In the genomic region with DNA sequence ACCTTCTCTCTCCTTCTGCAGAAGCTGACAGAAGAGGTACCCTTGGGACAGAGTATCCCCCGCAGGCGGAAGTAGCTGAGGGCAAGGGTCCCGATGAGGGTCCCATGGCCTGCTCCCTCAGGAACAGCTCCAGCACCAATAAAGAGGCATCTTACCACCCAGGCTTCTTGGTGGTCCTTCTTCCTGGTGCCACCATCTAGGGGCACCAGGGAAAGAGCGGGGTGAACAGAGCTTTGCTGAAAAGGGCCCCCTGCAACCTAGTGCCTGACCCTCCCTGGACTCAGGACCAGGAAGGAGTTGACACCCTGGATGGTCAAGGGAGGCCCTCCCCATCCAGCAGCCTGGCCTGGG, we compare ENCODE assay signal across 7 cellular contexts. TPM values are rescaled to one million over a fixed set of nuclear protein-coding genes. Genes with fewer than 3 reads are reported as not detected.
A peak's percentile ranks its signal among the peaks of the same experiment; 100 is the strongest.
DNase-seq lines count a peak whose midpoint lies in the region; ATAC-seq, FAIRE-seq and TF ChIP-seq lines count a peak whose summit lies in the region.

No MANE protein-coding gene starts in this region.

- POLR2A ChIA-PET in activated CD8-positive, alpha-beta T cell treated with anti-CD3 and anti-CD28 coated beads, Interleukin-2, amount 10 ng/mL, durations not matched to agents 7 days and 5 days (lab: Charles Lee), result interaction anchor here (0.6 to 7.6 kb wide), 34 partner anchors 11 to 1668 kb away, joined by 3 to 229 read pairs (median 14); partner anchors contain the start of genes CBLN3, CHMP4A, DCAF11 and EMC9
- POLR2A ChIA-PET in HepG2 (lab: Yijun Ruan, JAX), result interaction anchor here (1.0 to 11.8 kb wide), 35 partner anchors 9 to 1183 kb away, joined by 3 to 233 read pairs (median 11); partner anchors contain the start of genes ACIN1, C14orf119, CHMP4A and CIDEB

- H3K27ac Mint-ChIP-seq in activated CD8-positive, alpha-beta T cell treated with anti-CD3 and anti-CD28 coated beads, Interleukin-2, amount 10 ng/mL, durations not matched to agents 7 days and 5 days, result peak overlapping the region; percentile 100

- CTCF ChIA-PET in activated CD8-positive, alpha-beta T cell treated with anti-CD3 and anti-CD28 coated beads, Interleukin-2, amount 10 ng/mL, durations not matched to agents 7 days and 5 days (lab: Charles Lee), result interaction anchor here (1.1 to 4.2 kb wide), 29 partner anchors 10 to 150 kb away, joined by 3 to 77 read pairs (median 9); partner anchors contain the start of genes CHMP4A, CIDEB, DCAF11 and EMC9
- CTCF ChIA-PET in HepG2 (lab: Yijun Ruan, JAX; ENCODE audit: low intra/inter-chr PET ratio, low total read pairs), result interaction anchor here (1.2 to 2.4 kb wide), 8 partner anchors 21 to 147 kb away, joined by 4 to 12 read pairs (median 8); partner anchors contain the start of gene PSME1

- no peak overlapping the region for H3K9ac ChIP-seq in HepG2 (ENCODE audit: insufficient read depth, low read depth, low read length)

- H3K9me3 Mint-ChIP-seq in activated CD8-positive, alpha-beta T cell treated with anti-CD3 and anti-CD28 coated beads, Interleukin-2, amount 10 ng/mL, durations not matched to agents 7 days and 5 days (ENCODE audit: insufficient read depth), result no peaks in the 10 kb centered on the region

- TF ChIP-seq POLR2A in HepG2 (IDR thresholded peaks at IDR 0.05; ENCODE audit: insufficient read depth in 1 of 2, low read depth in 2 of 2, low read length in 2 of 2), result no peak

- peaks cover 28% of the 10 kb centered on the region for H3K4me1 ChIP-seq in HepG2 (ENCODE audit: insufficient read depth, low read length)

- H3K36me3 ChIP-seq in HepG2 (replicated peaks in 1 of 2; ENCODE audit: control insufficient read depth in 1 of 2, insufficient read depth in 2 of 2, low read length in 2 of 2), result peaks cover 61 to 68% of the 10 kb centered on the region in 2 experiments

- H3K27me3 Mint-ChIP-seq in activated CD8-positive, alpha-beta T cell treated with anti-CD3 and anti-CD28 coated beads, Interleukin-2, amount 10 ng/mL, durations not matched to agents 7 days and 5 days (ENCODE audit: low read depth), result no peaks in the 10 kb centered on the region

- TF ChIP-seq EP300 in HepG2 (IDR thresholded peaks at IDR 0.05; ENCODE audit: low read depth in 2 of 2, low read length in 2 of 2), result no peak
- no peak for TF ChIP-seq EP300 in HepG2 (CRISPR knock-in tag; IDR thresholded peaks at IDR 0.05; ENCODE audit: borderline replicate concordance)

- 96% methylated on average over 4 of the region's 4 CpGs for WGBS in HepG2 (ENCODE audit: low lambda C conversion rate)

- H3K9me3 ChIP-seq in HepG2 (ENCODE audit: low read length), result no peaks in the 10 kb centered on the region

- FAIRE-seq in HepG2 (lab: Jason Lieb, UNC), result no peak

- TF ChIP-seq RAD21 in HepG2 (CRISPR knock-in tag; IDR thresholded peaks at IDR 0.05), result no peak

- no peak for DNase-seq in activated CD8-positive, alpha-beta T cell treated with anti-CD3 and anti-CD28 coated beads, Interleukin-2, amount 10 ng/mL, durations not matched to agents 7 days and 5 days
- DNase-seq in HepG2 (ENCODE audit: low spot score) (no peak), NCI-H1436 treated with DMSO at 0.1 percent for 48 hours (lab: John Stamatoyannopoulos, UW) (no peak), ecto neural progenitor cell (ENCODE audit: low spot score) (no peak)

- ATAC-seq in HG02642 (IDR thresholded peaks at IDR 0.05; ENCODE audit: poor library complexity, unreplicated experiment) (peak; percentile 0), HepG2 (no peak), HG03039 (IDR thresholded peaks at IDR 0.05; ENCODE audit: unreplicated experiment) (no peak)
- ATAC-seq in activated CD8-positive, alpha-beta T cell treated with anti-CD3 and anti-CD28 coated beads, Interleukin-2, amount 10 ng/mL, durations not matched to agents 7 days and 5 days, result no peak

- intact Hi-C loops in HepG2 (cut with micrococcal nuclease; ENCODE audit: unreplicated experiment), result no loop called here

- peak overlapping the region; percentile 92 for H3K4me3 Mint-ChIP-seq in activated CD8-positive, alpha-beta T cell treated with anti-CD3 and anti-CD28 coated beads, Interleukin-2, amount 10 ng/mL, durations not matched to agents 7 days and 5 days

- no peak overlapping the region for H2AFZ ChIP-seq in HepG2 (ENCODE audit: low read length)

- no peak overlapping the region for H3K4me3 ChIP-seq in HepG2 (replicated peaks in 1 of 3; ENCODE audit: insufficient read depth in 1 of 3, low read depth in 2 of 3, low read length in 3 of 3)

- TF ChIP-seq CTCF in HepG2 (CRISPR knock-in tag; IDR thresholded peaks at IDR 0.05), result no peak

- H3K4me1 Mint-ChIP-seq in activated CD8-positive, alpha-beta T cell treated with anti-CD3 and anti-CD28 coated beads, Interleukin-2, amount 10 ng/mL, durations not matched to agents 7 days and 5 days (ENCODE audit: low read depth), result peaks cover 51% of the 10 kb centered on the region

- no peaks in the 10 kb centered on the region for H4K20me1 ChIP-seq in HepG2 (ENCODE audit: insufficient read depth, low read length)

- H3K4me2 ChIP-seq in HepG2 (ENCODE audit: low read depth, low read length), result peak overlapping the region; percentile 98; the same call in 1 of the 2 replicates

- no TSS peak for BruUV-seq in HepG2 (replicated peaks; lab: Mats Ljungman, UMichigan)

- in situ Hi-C loops in HepG2 (cut with HindIII; ENCODE audit: extremely low pct_ligation_motif_present, low pct_unique_long_range_greater_than_20kb), result loop anchor here (5.0 kb wide), 1 partner anchor 103 kb away; no protein-coding TSS in a partner anchor

- H3K27ac ChIP-seq in HepG2 (ENCODE audit: extremely low read length, insufficient read depth, low read length) (peak overlapping the region; percentile 24), temporal lobe (ENCODE audit: low read depth, low read length) (peak overlapping the region; percentile 99)

- H3K27me3 ChIP-seq in HepG2 (ENCODE audit: control insufficient read depth in 1 of 2, insufficient read depth in 2 of 2, low read length in 2 of 2), result no peaks in the 10 kb centered on the region; a peak in 1 of 5 replicates

- H3K79me2 ChIP-seq in HepG2 (ENCODE audit: insufficient read depth, low read length), result peaks cover 5% of the 10 kb centered on the region

- H3K36me3 Mint-ChIP-seq in activated CD8-positive, alpha-beta T cell treated with anti-CD3 and anti-CD28 coated beads, Interleukin-2, amount 10 ng/mL, durations not matched to agents 7 days and 5 days (ENCODE audit: low read depth), result peaks cover 86% of the 10 kb centered on the region

RNA-seq across cellular contexts. Expression of gene IRF9, which starts 0.6 kb away (rescaled TPM):
- total RNA-seq in activated CD8-positive, alpha-beta T cell treated with anti-CD3 and anti-CD28 coated beads, Interleukin-2, amount 10 ng/mL, durations not matched to agents 7 days and 5 days, result 100 to 1,000 TPM; 221 to 242 TPM
- total RNA-seq in HepG2 (2016; rRNA removed; fragmentation: Illumina TruSeq; extraction: Trizol) (13.8 and 14.9 TPM in 2 replicates), temporal lobe (10.8 TPM)
- total RNA-seq in HepG2 (2016; cell fraction: cytosol; rRNA removed; fragmentation: Illumina TruSeq; extraction: Trizol; ENCODE audit: low read depth), result 13.0 and 16.4 TPM in 2 replicates
- total RNA-seq in HepG2 (2016; cell fraction: insoluble cytoplasmic fraction; rRNA removed; fragmentation: Illumina TruSeq; extraction: Trizol), result 11.5 and 20.0 TPM in 2 replicates
- total RNA-seq in HepG2 (2016; cell fraction: membrane; rRNA removed; fragmentation: Illumina TruSeq; extraction: Trizol), result 9.6 and 12.0 TPM in 2 replicates
- total RNA-seq in HepG2 (2016; cell fraction: nucleus; rRNA removed; fragmentation: Illumina TruSeq; extraction: Trizol), result 24.8 and 26.7 TPM in 2 replicates
- 49.7 and 60.9 TPM in 2 replicates for polyA plus RNA-seq in HepG2 (2011; rRNA removed)
- 22.0 and 25.7 TPM in 2 replicates for polyA plus RNA-seq in HepG2 (2011; cell fraction: cytosol; rRNA removed)
- polyA plus RNA-seq in HepG2 (2011; cell fraction: nucleus; rRNA removed), result 220 and 221 TPM in 2 replicates
- polyA plus RNA-seq in HepG2 (2012), result 25.5 and 30.7 TPM in 2 replicates
- polyA plus RNA-seq in HepG2 (2016; cell fraction: cytosol; fragmentation: Illumina TruSeq; extraction: Trizol; ENCODE audit: low read depth), result 3.8 and 5.2 TPM in 2 replicates
- polyA plus RNA-seq in HepG2 (2016; cell fraction: insoluble cytoplasmic fraction; fragmentation: Illumina TruSeq; extraction: Trizol; ENCODE audit: low read depth), result 8.6 and 12.0 TPM in 2 replicates
- 5.8 and 6.6 TPM in 2 replicates for polyA plus RNA-seq in HepG2 (2016; cell fraction: membrane; fragmentation: Illumina TruSeq; extraction: Trizol; ENCODE audit: low read depth)
- polyA plus RNA-seq in HepG2 (2016; cell fraction: nucleus; fragmentation: Illumina TruSeq; extraction: Trizol; ENCODE audit: insufficient read depth, low read depth), result 78.7 and 84.9 TPM in 2 replicates
- polyA minus RNA-seq in HepG2 (2011; rRNA and poly(A)+ RNA removed; ENCODE audit: low replicate concordance), result 41.1 and 128 TPM in 2 replicates
- polyA minus RNA-seq in HepG2 (2011; cell fraction: cytosol; rRNA and poly(A)+ RNA removed), result 24.4 and 32.8 TPM in 2 replicates
- polyA minus RNA-seq in HepG2 (2011; cell fraction: nucleus; rRNA and poly(A)+ RNA removed), result 84.8 and 144 TPM in 2 replicates

RNA-seq across cellular contexts. Expression of gene REC8, which starts 11.4 kb away (rescaled TPM):
- total RNA-seq in activated CD8-positive, alpha-beta T cell treated with anti-CD3 and anti-CD28 coated beads, Interleukin-2, amount 10 ng/mL, durations not matched to agents 7 days and 5 days, result 10 to 100 TPM; 54.5 to 58.6 TPM
- total RNA-seq in HepG2 (2016; rRNA removed; fragmentation: Illumina TruSeq; extraction: Trizol) (3.4 TPM in 1 of 2 replicates, not detected in the other), temporal lobe (15.2 TPM)
- total RNA-seq in HepG2 (2016; cell fraction: cytosol; rRNA removed; fragmentation: Illumina TruSeq; extraction: Trizol; ENCODE audit: low read depth), result 0.88 and 2.8 TPM in 2 replicates
- 4.4 TPM in 1 of 2 replicates, not detected in the other for total RNA-seq in HepG2 (2016; cell fraction: insoluble cytoplasmic fraction; rRNA removed; fragmentation: Illumina TruSeq; extraction: Trizol)
- 0.65 and 1.1 TPM in 2 replicates for total RNA-seq in HepG2 (2016; cell fraction: membrane; rRNA removed; fragmentation: Illumina TruSeq; extraction: Trizol)
- 3.5 and 4.1 TPM in 2 replicates for total RNA-seq in HepG2 (2016; cell fraction: nucleus; rRNA removed; fragmentation: Illumina TruSeq; extraction: Trizol)
- polyA plus RNA-seq in HepG2 (2011; rRNA removed), result 14.7 and 17.3 TPM in 2 replicates
- 1.6 and 1.9 TPM in 2 replicates for polyA plus RNA-seq in HepG2 (2011; cell fraction: cytosol; rRNA removed)
- polyA plus RNA-seq in HepG2 (2011; cell fraction: nucleus; rRNA removed), result 115 and 125 TPM in 2 replicates
- polyA plus RNA-seq in HepG2 (2012), result 11.8 and 22.4 TPM in 2 replicates
- polyA plus RNA-seq in HepG2 (2016; cell fraction: cytosol; fragmentation: Illumina TruSeq; extraction: Trizol; ENCODE audit: low read depth), result 0.43 and 1.0 TPM in 2 replicates
- 0.52 TPM in 1 of 2 replicates, not detected in the other for polyA plus RNA-seq in HepG2 (2016; cell fraction: insoluble cytoplasmic fraction; fragmentation: Illumina TruSeq; extraction: Trizol; ENCODE audit: low read depth)
- 0.33 and 0.55 TPM in 2 replicates for polyA plus RNA-seq in HepG2 (2016; cell fraction: membrane; fragmentation: Illumina TruSeq; extraction: Trizol; ENCODE audit: low read depth)
- 13.8 and 21.1 TPM in 2 replicates for polyA plus RNA-seq in HepG2 (2016; cell fraction: nucleus; fragmentation: Illumina TruSeq; extraction: Trizol; ENCODE audit: insufficient read depth, low read depth)
- polyA minus RNA-seq in HepG2 (2011; rRNA and poly(A)+ RNA removed; ENCODE audit: low replicate concordance), result 4.1 and 10.9 TPM in 2 replicates
- polyA minus RNA-seq in HepG2 (2011; cell fraction: cytosol; rRNA and poly(A)+ RNA removed), result 1.6 TPM in 1 of 2 replicates, not detected in the other
- 30.3 and 38.2 TPM in 2 replicates for polyA minus RNA-seq in HepG2 (2011; cell fraction: nucleus; rRNA and poly(A)+ RNA removed)

RNA-seq across cellular contexts. Expression of gene RNF31, which starts 13.2 kb away (rescaled TPM):
- 100 to 1,000 TPM; 123 to 142 TPM for total RNA-seq in activated CD8-positive, alpha-beta T cell treated with anti-CD3 and anti-CD28 coated beads, Interleukin-2, amount 10 ng/mL, durations not matched to agents 7 days and 5 days
- total RNA-seq in HepG2 (2016; rRNA removed; fragmentation: Illumina TruSeq; extraction: Trizol) (65.9 and 86.8 TPM in 2 replicates), temporal lobe (27.5 TPM)
- total RNA-seq in HepG2 (2016; cell fraction: cytosol; rRNA removed; fragmentation: Illumina TruSeq; extraction: Trizol; ENCODE audit: low read depth), result 17.8 and 17.9 TPM in 2 replicates
- total RNA-seq in HepG2 (2016; cell fraction: insoluble cytoplasmic fraction; rRNA removed; fragmentation: Illumina TruSeq; extraction: Trizol), result 59.1 and 93.8 TPM in 2 replicates
- total RNA-seq in HepG2 (2016; cell fraction: membrane; rRNA removed; fragmentation: Illumina TruSeq; extraction: Trizol), result 39.1 and 41.7 TPM in 2 replicates
- 72.5 and 77.1 TPM in 2 replicates for total RNA-seq in HepG2 (2016; cell fraction: nucleus; rRNA removed; fragmentation: Illumina TruSeq; extraction: Trizol)
- 48.2 and 59.0 TPM in 2 replicates for polyA plus RNA-seq in HepG2 (2011; rRNA removed)
- polyA plus RNA-seq in HepG2 (2011; cell fraction: cytosol; rRNA removed), result 20.8 and 23.9 TPM in 2 replicates
- 197 and 225 TPM in 2 replicates for polyA plus RNA-seq in HepG2 (2011; cell fraction: nucleus; rRNA removed)
- polyA plus RNA-seq in HepG2 (2012), result 61.6 and 78.3 TPM in 2 replicates
- 13.8 and 14.9 TPM in 2 replicates for polyA plus RNA-seq in HepG2 (2016; cell fraction: cytosol; fragmentation: Illumina TruSeq; extraction: Trizol; ENCODE audit: low read depth)
- polyA plus RNA-seq in HepG2 (2016; cell fraction: insoluble cytoplasmic fraction; fragmentation: Illumina TruSeq; extraction: Trizol; ENCODE audit: low read depth), result 59.9 and 61.7 TPM in 2 replicates
- polyA plus RNA-seq in HepG2 (2016; cell fraction: membrane; fragmentation: Illumina TruSeq; extraction: Trizol; ENCODE audit: low read depth), result 28.2 and 30.6 TPM in 2 replicates
- 186 and 241 TPM in 2 replicates for polyA plus RNA-seq in HepG2 (2016; cell fraction: nucleus; fragmentation: Illumina TruSeq; extraction: Trizol; ENCODE audit: insufficient read depth, low read depth)
- polyA minus RNA-seq in HepG2 (2011; rRNA and poly(A)+ RNA removed; ENCODE audit: low replicate concordance), result 71.7 and 184 TPM in 2 replicates
- polyA minus RNA-seq in HepG2 (2011; cell fraction: cytosol; rRNA and poly(A)+ RNA removed), result 31.6 and 52.6 TPM in 2 replicates
- polyA minus RNA-seq in HepG2 (2011; cell fraction: nucleus; rRNA and poly(A)+ RNA removed), result 113 and 130 TPM in 2 replicates

RNA-seq across cellular contexts. Expression of gene PSME2, which starts 14.1 kb away (rescaled TPM):
- 100 to 1,000 TPM; 635 to 636 TPM for total RNA-seq in activated CD8-positive, alpha-beta T cell treated with anti-CD3 and anti-CD28 coated beads, Interleukin-2, amount 10 ng/mL, durations not matched to agents 7 days and 5 days
- 716 and 834 TPM in 2 replicates for total RNA-seq in HepG2 (2016; rRNA removed; fragmentation: Illumina TruSeq; extraction: Trizol)
- 203 and 215 TPM in 2 replicates for total RNA-seq in HepG2 (2016; cell fraction: cytosol; rRNA removed; fragmentation: Illumina TruSeq; extraction: Trizol; ENCODE audit: low read depth)
- total RNA-seq in HepG2 (2016; cell fraction: insoluble cytoplasmic fraction; rRNA removed; fragmentation: Illumina TruSeq; extraction: Trizol), result 729 and 850 TPM in 2 replicates
- total RNA-seq in HepG2 (2016; cell fraction: membrane; rRNA removed; fragmentation: Illumina TruSeq; extraction: Trizol), result 201 TPM in 2 replicates
- total RNA-seq in HepG2 (2016; cell fraction: nucleus; rRNA removed; fragmentation: Illumina TruSeq; extraction: Trizol), result 350 and 410 TPM in 2 replicates
- polyA plus RNA-seq in HepG2 (2011; rRNA removed), result 332 and 362 TPM in 2 replicates
- 139 and 148 TPM in 2 replicates for polyA plus RNA-seq in HepG2 (2011; cell fraction: cytosol; rRNA removed)
- 1,051 and 1,099 TPM in 2 replicates for polyA plus RNA-seq in HepG2 (2011; cell fraction: nucleus; rRNA removed)
- polyA plus RNA-seq in HepG2 (2012), result 349 and 352 TPM in 2 replicates
- polyA plus RNA-seq in HepG2 (2016; cell fraction: cytosol; fragmentation: Illumina TruSeq; extraction: Trizol; ENCODE audit: low read depth), result 217 and 232 TPM in 2 replicates
- polyA plus RNA-seq in HepG2 (2016; cell fraction: insoluble cytoplasmic fraction; fragmentation: Illumina TruSeq; extraction: Trizol; ENCODE audit: low read depth), result 820 and 900 TPM in 2 replicates
- 168 and 182 TPM in 2 replicates for polyA plus RNA-seq in HepG2 (2016; cell fraction: membrane; fragmentation: Illumina TruSeq; extraction: Trizol; ENCODE audit: low read depth)
- polyA plus RNA-seq in HepG2 (2016; cell fraction: nucleus; fragmentation: Illumina TruSeq; extraction: Trizol; ENCODE audit: insufficient read depth, low read depth), result 846 and 908 TPM in 2 replicates
- polyA minus RNA-seq in HepG2 (2011; rRNA and poly(A)+ RNA removed; ENCODE audit: low replicate concordance), result 65.6 and 111 TPM in 2 replicates
- polyA minus RNA-seq in HepG2 (2011; cell fraction: cytosol; rRNA and poly(A)+ RNA removed), result 47.8 and 52.0 TPM in 2 replicates
- polyA minus RNA-seq in HepG2 (2011; cell fraction: nucleus; rRNA and poly(A)+ RNA removed), result 120 and 160 TPM in 2 replicates
- total RNA-seq in temporal lobe, result 17.2 TPM

RNA-seq across cellular contexts. Expression of gene EMC9, which starts 19.1 kb away (rescaled TPM):
- total RNA-seq in activated CD8-positive, alpha-beta T cell treated with anti-CD3 and anti-CD28 coated beads, Interleukin-2, amount 10 ng/mL, durations not matched to agents 7 days and 5 days, result 10 to 100 TPM; 49.9 to 53.2 TPM
- total RNA-seq in HepG2 (2016; rRNA removed; fragmentation: Illumina TruSeq; extraction: Trizol) (71.2 and 78.7 TPM in 2 replicates), temporal lobe (4.7 TPM)
- 68.4 and 89.8 TPM in 2 replicates for total RNA-seq in HepG2 (2016; cell fraction: cytosol; rRNA removed; fragmentation: Illumina TruSeq; extraction: Trizol; ENCODE audit: low read depth)
- total RNA-seq in HepG2 (2016; cell fraction: insoluble cytoplasmic fraction; rRNA removed; fragmentation: Illumina TruSeq; extraction: Trizol), result 67.6 and 78.5 TPM in 2 replicates
- total RNA-seq in HepG2 (2016; cell fraction: membrane; rRNA removed; fragmentation: Illumina TruSeq; extraction: Trizol), result 77.6 and 98.8 TPM in 2 replicates
- total RNA-seq in HepG2 (2016; cell fraction: nucleus; rRNA removed; fragmentation: Illumina TruSeq; extraction: Trizol), result 54.8 and 64.3 TPM in 2 replicates
- 60.5 and 63.9 TPM in 2 replicates for polyA plus RNA-seq in HepG2 (2011; rRNA removed)
- 49.4 and 73.1 TPM in 2 replicates for polyA plus RNA-seq in HepG2 (2011; cell fraction: cytosol; rRNA removed)
- polyA plus RNA-seq in HepG2 (2011; cell fraction: nucleus; rRNA removed), result 212 and 227 TPM in 2 replicates
- polyA plus RNA-seq in HepG2 (2012), result 50.7 and 62.7 TPM in 2 replicates
- 103 and 134 TPM in 2 replicates for polyA plus RNA-seq in HepG2 (2016; cell fraction: cytosol; fragmentation: Illumina TruSeq; extraction: Trizol; ENCODE audit: low read depth)
- 96.0 and 104 TPM in 2 replicates for polyA plus RNA-seq in HepG2 (2016; cell fraction: insoluble cytoplasmic fraction; fragmentation: Illumina TruSeq; extraction: Trizol; ENCODE audit: low read depth)
- 99.3 and 118 TPM in 2 replicates for polyA plus RNA-seq in HepG2 (2016; cell fraction: membrane; fragmentation: Illumina TruSeq; extraction: Trizol; ENCODE audit: low read depth)
- 175 and 183 TPM in 2 replicates for polyA plus RNA-seq in HepG2 (2016; cell fraction: nucleus; fragmentation: Illumina TruSeq; extraction: Trizol; ENCODE audit: insufficient read depth, low read depth)
- polyA minus RNA-seq in HepG2 (2011; rRNA and poly(A)+ RNA removed; ENCODE audit: low replicate concordance), result 16.0 and 62.4 TPM in 2 replicates
- polyA minus RNA-seq in HepG2 (2011; cell fraction: cytosol; rRNA and poly(A)+ RNA removed), result 10.1 and 13.6 TPM in 2 replicates
- 35.1 and 41.2 TPM in 2 replicates for polyA minus RNA-seq in HepG2 (2011; cell fraction: nucleus; rRNA and poly(A)+ RNA removed)

Comparison
In these comparisons a context has a peak if more than half of its experiments do, and no peak if none do; other contexts are left out.
1. RNA of gene IRF9, which starts 0.6 kb away (total RNA-seq): 221 to 242 TPM in activated CD8-positive, alpha-beta T cell treated with anti-CD3 and anti-CD28 coated beads, Interleukin-2, amount 10 ng/mL, durations not matched to agents 7 days and 5 days; 9.6 to 26.7 TPM in HepG2 and 10.8 TPM in temporal lobe (single experiment); every median in the first group is over 4 times any median in the second.